Comparison of ENCODE assay signal across 13 cellular contexts in genomic region chr19:45099465-45100201, GRCh38. TPM values are rescaled to one million over a fixed set of nuclear protein-coding genes. Genes with fewer than 3 reads are reported as not detected.
A peak's percentile ranks its signal among the peaks of the same experiment; 100 is the strongest.
DNase-seq lines count a peak whose midpoint lies in the region; ATAC-seq, FAIRE-seq and TF ChIP-seq lines count a peak whose summit lies in the region.
"Had no signal": no experiment of that assay in that cellular context is flagged by ENCODE, and none has a peak within 500 bp of the region (broad histone marks: within the 10 kb centered on the region; RNA-seq: fewer than 3 reads in every experiment).

No MANE protein-coding gene starts in this region.

- no peaks in the 10 kb centered on the region for H3K27me3 ChIP-seq in HUES6 (ENCODE audit: control insufficient read depth, insufficient read depth, low read length)
- H3K27me3 ChIP-seq in K562 (ENCODE audit: control insufficient read depth in 2 of 2, insufficient read depth in 2 of 2, low read length in 2 of 2): no peaks in the 10 kb centered on the region
- H3K27me3 ChIP-seq in left ventricle myocardium inferior (ENCODE audit: low read depth): no peaks in the 10 kb centered on the region

- no peak overlapping the region for H2AFZ ChIP-seq in K562 (ENCODE audit: low read depth, low read length)

- peaks cover 12% of the 10 kb centered on the region for H3K36me3 Mint-ChIP-seq in activated T-helper 17 cell treated with anti-CD3 and anti-CD28 coated beads, Interleukin-2, amount 50 U/mL, for 72 hours (ENCODE audit: low read depth)
- H3K36me3 Mint-ChIP-seq: activated naive CD4-positive, alpha-beta T cell treated with anti-CD3 and anti-CD28 coated beads, Interleukin-2, amount 50 U/mL, for 72 hours; natural killer cell had no signal

- no peak overlapping the region for H3K27ac ChIP-seq in HUES6 (ENCODE audit: low read depth, low read length)
- no peak overlapping the region; the same call in 2 of the 3 replicates for H3K27ac ChIP-seq in K562 (ENCODE audit: extremely low read depth, low read depth, low read length)
- H3K27ac ChIP-seq in left ventricle myocardium inferior (replicated peaks): peak overlapping the region; percentile 65
- H3K27ac ChIP-seq in skin epidermis: peak overlapping the region in 11 of 21 experiments; percentile 8 to 86 (median 80)
- H3K27ac ChIP-seq: KMS-11 had no signal

- H3K4me2 ChIP-seq in K562 (ENCODE audit: insufficient read depth, low read length): no peak overlapping the region
- H3K4me2 ChIP-seq: KMS-11 had no signal

- H3K9me3 ChIP-seq in HUES6 (ENCODE audit: control insufficient read depth, insufficient read depth, low read depth, low read length) (no peaks in the 10 kb centered on the region), K562 (replicated peaks; ENCODE audit: control insufficient read depth, insufficient read depth, low read depth, low read length) (no peaks in the 10 kb centered on the region), left ventricle myocardium inferior (replicated peaks) (no peaks in the 10 kb centered on the region)

- H3K9me3 Mint-ChIP-seq in activated T-helper 17 cell treated with anti-CD3 and anti-CD28 coated beads, Interleukin-2, amount 50 U/mL, for 72 hours: no peaks in the 10 kb centered on the region
- H3K9me3 Mint-ChIP-seq: activated naive CD4-positive, alpha-beta T cell treated with anti-CD3 and anti-CD28 coated beads, Interleukin-2, amount 50 U/mL, for 72 hours; natural killer cell had no signal

- FAIRE-seq in K562 (lab: Jason Lieb, UNC): peak; percentile 6
- FAIRE-seq: frontal cortex had no signal

- POLR2A ChIA-PET in K562 (lab: Yijun Ruan, JAX): interaction anchor here (1.0 to 1.8 kb wide), 3 partner anchors 10 to 15 kb away, joined by 4 to 5 read pairs (median 5); no protein-coding TSS in a partner anchor

- H3K27ac Mint-ChIP-seq in activated T-helper 17 cell treated with anti-CD3 and anti-CD28 coated beads, Interleukin-2, amount 50 U/mL, for 72 hours: no peak overlapping the region

- WGBS in K562 (ENCODE audit: insufficient coverage, low coverage, missing lambda C conversion rate): 76% methylated on average over 21 of the region's 25 CpGs

- TF ChIP-seq POLR2A in K562 (conservative IDR thresholded peaks at IDR 0.05): no peak

- in situ Hi-C loops in K562 (cut with MboI): no loop called here

- BruUV-seq in K562 (replicated peaks; lab: Mats Ljungman, UMichigan): no TSS peak

- ATAC-seq in K562: no peak
- ATAC-seq in GM19395 (IDR thresholded peaks at IDR 0.05; ENCODE audit: unreplicated experiment): no peak
- no peak for ATAC-seq in GM19351 (IDR thresholded peaks at IDR 0.05; ENCODE audit: unreplicated experiment)
- ATAC-seq in activated T-helper 17 cell treated with anti-CD3 and anti-CD28 coated beads, Interleukin-2, amount 50 U/mL, for 72 hours (replicated peaks): no peak
- ATAC-seq: activated naive CD4-positive, alpha-beta T cell treated with anti-CD3 and anti-CD28 coated beads, Interleukin-2, amount 50 U/mL, for 72 hours; natural killer cell had no signal

- H3K4me1 ChIP-seq in HUES6 (ENCODE audit: control insufficient read depth, insufficient read depth, low read length) (peaks cover 64% of the 10 kb centered on the region), K562 (replicated peaks in 1 of 2; ENCODE audit: control insufficient read depth in 2 of 2, insufficient read depth in 2 of 2, low read length in 2 of 2) (peaks cover 39 to 67% of the 10 kb centered on the region in 2 experiments), left ventricle myocardium inferior (peaks cover 95% of the 10 kb centered on the region)

- intact Hi-C loops in K562 (cut with micrococcal nuclease) (no loop called here), left ventricle myocardium inferior (cut with micrococcal nuclease) (no loop called here)

- TF ChIP-seq RAD21 in K562 (CRISPR knock-in tag; conservative IDR thresholded peaks at IDR 0.05 in 1 of 2, IDR thresholded peaks at IDR 0.05 in 1 of 2): no peak

- CTCF ChIA-PET in K562 (lab: Yijun Ruan, JAX; ENCODE audit: low intra/inter-chr PET ratio): no interaction called here

- TF ChIP-seq EP300 in K562 (IDR thresholded peaks at IDR 0.05; ENCODE audit: low read length): no peak

- DNase-seq in K562 (ENCODE audit: extremely low read depth in 1 of 4, low spot score in 3 of 4) (no peak), left ventricle myocardium inferior (no peak), NCI-H748 (lab: John Stamatoyannopoulos, UW; ENCODE audit: unreplicated experiment) (no peak)
- DNase-seq: activated CD4-positive, alpha-beta T cell treated with anti-CD3 and anti-CD28 coated beads for 1 hour; natural killer cell had no signal

- H4K20me1 ChIP-seq in K562 (replicated peaks; ENCODE audit: control insufficient read depth, insufficient read depth, low read length): peaks cover 73% of the 10 kb centered on the region

- no peaks in the 10 kb centered on the region for H3K27me3 Mint-ChIP-seq in activated T-helper 17 cell treated with anti-CD3 and anti-CD28 coated beads, Interleukin-2, amount 50 U/mL, for 72 hours

- H3K36me3 ChIP-seq in HUES6 (ENCODE audit: control insufficient read depth, insufficient read depth, low read length): peaks cover 5% of the 10 kb centered on the region; the same call in 1 of the 2 replicates
- peaks cover 67% of the 10 kb centered on the region; the same call in 2 of the 3 replicates for H3K36me3 ChIP-seq in K562 (ENCODE audit: control insufficient read depth, insufficient read depth, low read length)
- no peaks in the 10 kb centered on the region for H3K36me3 ChIP-seq in left ventricle myocardium inferior

- peaks cover 15% of the 10 kb centered on the region for H3K9me1 ChIP-seq in K562 (ENCODE audit: control insufficient read depth, insufficient read depth, low read length)

- H3K4me3 Mint-ChIP-seq in activated T-helper 17 cell treated with anti-CD3 and anti-CD28 coated beads, Interleukin-2, amount 50 U/mL, for 72 hours: no peak overlapping the region
- H3K4me3 Mint-ChIP-seq: natural killer cell had no signal

- H3K4me1 Mint-ChIP-seq in activated T-helper 17 cell treated with anti-CD3 and anti-CD28 coated beads, Interleukin-2, amount 50 U/mL, for 72 hours: peaks cover 41% of the 10 kb centered on the region

- TF ChIP-seq CTCF in K562 (IDR thresholded peaks at IDR 0.05 in 2 of 3, conservative IDR thresholded peaks at IDR 0.05 in 1 of 3; ENCODE audit: insufficient read depth in 2 of 3, low read depth in 1 of 3, low read length in 3 of 3) (no peak), left ventricle myocardium inferior (IDR thresholded peaks at IDR 0.05; ENCODE audit: borderline replicate concordance) (no peak)

- peaks cover 97% of the 10 kb centered on the region for H3K79me2 ChIP-seq in K562 (ENCODE audit: control insufficient read depth, insufficient read depth, low read length)

- peak overlapping the region; percentile 13 for H3K9ac ChIP-seq in HUES6 (ENCODE audit: low read length)
- peak overlapping the region in 1 of 2 experiments; percentile 59; a peak in 2 of 4 replicates for H3K9ac ChIP-seq in K562 (ENCODE audit: insufficient read depth in 1 of 2, low read depth in 2 of 2, low read length in 2 of 2)
- H3K9ac ChIP-seq: KMS-11 had no signal

- H3K4me3 ChIP-seq in HUES6 (ENCODE audit: low read depth, low read length) (no peak overlapping the region), K562 (no peak overlapping the region), left ventricle myocardium inferior (no peak overlapping the region), skin epidermis (no peak overlapping the region)

RNA-seq across cellular contexts. Expression of gene PPP1R37, which starts 6.7 kb away (rescaled TPM):
- total RNA-seq in K562 (2011; cell fraction: chromatin; rRNA removed; ENCODE audit: low replicate concordance): 32.7 and 64.0 TPM in 2 replicates
- total RNA-seq in K562 (2011; cell fraction: nucleolus; rRNA removed): 49.9 and 53.4 TPM in 2 replicates
- 37.0 and 42.9 TPM in 2 replicates for total RNA-seq in K562 (2011; cell fraction: nucleoplasm; rRNA removed)
- total RNA-seq in K562 (2014; rRNA removed): 20.3 and 38.6 TPM in 2 replicates
- total RNA-seq in K562 (2014; rRNA removed; fragmentation: Illumina TruSeq; extraction: Trizol): 3.1 and 3.5 TPM in 2 replicates
- 7.9 and 8.4 TPM in 2 replicates for total RNA-seq in K562 (2015; rRNA removed; fragmentation: Illumina TruSeq; extraction: Trizol)
- total RNA-seq in K562 (2021): 16.4 and 17.6 TPM in 2 replicates
- 7.3 and 8.0 TPM in 2 replicates for polyA plus RNA-seq in K562 (2011; rRNA removed)
- polyA plus RNA-seq in K562 (2011; cell fraction: cytosol; rRNA removed): 7.1 and 13.5 TPM in 2 replicates
- polyA plus RNA-seq in K562 (2011; cell fraction: nucleus; rRNA removed): 51.3 and 83.8 TPM in 2 replicates
- polyA plus RNA-seq in K562 (2012): 18.5 and 23.4 TPM in 2 replicates
- 2.7 and 5.0 TPM in 2 replicates for polyA plus RNA-seq in K562 (2014; fragmentation: Illumina TruSeq; extraction: Trizol)
- under 1 TPM; 0.04 to 0.10 TPM for polyA plus RNA-seq in K562 (2014; fragmentation: Nextera tagmentation; extraction: Ambion mirVana)
- polyA plus RNA-seq in K562 (2014; rRNA removed): 19.9 and 22.0 TPM in 2 replicates
- polyA minus RNA-seq in K562 (2011; rRNA and poly(A)+ RNA removed): 4.4 and 5.2 TPM in 2 replicates
- polyA minus RNA-seq in K562 (2011; cell fraction: cytosol; rRNA and poly(A)+ RNA removed): 4.8 and 13.3 TPM in 2 replicates
- 14.3 and 14.8 TPM in 2 replicates for polyA minus RNA-seq in K562 (2011; cell fraction: nucleus; rRNA and poly(A)+ RNA removed)
- 15.9 TPM for total RNA-seq in left ventricle myocardium inferior
- 10 to 100 TPM; 19.8 to 27.7 TPM for total RNA-seq in activated T-helper 17 cell treated with anti-CD3 and anti-CD28 coated beads, Interleukin-2, amount 50 U/mL, for 72 hours

RNA-seq across cellular contexts. Expression of gene GEMIN7, which starts 20.6 kb away (rescaled TPM):
- 22.7 and 62.8 TPM in 2 replicates for total RNA-seq in K562 (2011; cell fraction: chromatin; rRNA removed; ENCODE audit: low replicate concordance)
- total RNA-seq in K562 (2011; cell fraction: nucleolus; rRNA removed): 37.2 and 43.2 TPM in 2 replicates
- 26.5 and 32.7 TPM in 2 replicates for total RNA-seq in K562 (2011; cell fraction: nucleoplasm; rRNA removed)
- total RNA-seq in K562 (2014; rRNA removed) (54.9 and 62.7 TPM in 2 replicates), K562 (2014; rRNA removed; fragmentation: Illumina TruSeq; extraction: Trizol) (31.3 and 33.0 TPM in 2 replicates), K562 (2015; rRNA removed; fragmentation: Illumina TruSeq; extraction: Trizol) (39.5 and 42.3 TPM in 2 replicates), K562 (2021) (60.7 and 62.6 TPM in 2 replicates), left ventricle myocardium inferior (15.9 TPM)
- polyA plus RNA-seq in K562 (2011; rRNA removed) (23.1 and 32.5 TPM in 2 replicates), K562 (2014; fragmentation: Illumina TruSeq; extraction: Trizol) (32.6 and 50.6 TPM in 2 replicates), K562 (2014; fragmentation: Nextera tagmentation; extraction: Ambion mirVana) (100 to 1,000 TPM in 1 of 2 experiments, 10 to 100 TPM in 1; 84.9 to 124 TPM), K562 (2014; rRNA removed) (49.6 and 57.5 TPM in 2 replicates)
- polyA plus RNA-seq in K562 (2011; cell fraction: cytosol; rRNA removed): 41.8 and 86.0 TPM in 2 replicates
- polyA plus RNA-seq in K562 (2011; cell fraction: nucleus; rRNA removed): 34.9 and 43.7 TPM in 2 replicates
- polyA plus RNA-seq in K562 (2012): 41.3 and 54.9 TPM in 2 replicates
- polyA minus RNA-seq in K562 (2011; rRNA and poly(A)+ RNA removed): 5.7 and 7.6 TPM in 2 replicates
- polyA minus RNA-seq in K562 (2011; cell fraction: cytosol; rRNA and poly(A)+ RNA removed): 17.8 and 23.9 TPM in 2 replicates
- 7.9 and 11.3 TPM in 2 replicates for polyA minus RNA-seq in K562 (2011; cell fraction: nucleus; rRNA and poly(A)+ RNA removed)
- total RNA-seq in activated T-helper 17 cell treated with anti-CD3 and anti-CD28 coated beads, Interleukin-2, amount 50 U/mL, for 72 hours: 10 to 100 TPM; 56.9 to 57.2 TPM

RNA-seq across cellular contexts. Expression of gene ZNF296, which starts 23.4 kb away (rescaled TPM):
- total RNA-seq in K562 (2011; cell fraction: chromatin; rRNA removed; ENCODE audit: low replicate concordance): 0.25 and 1.9 TPM in 2 replicates
- 2.4 and 3.5 TPM in 2 replicates for total RNA-seq in K562 (2011; cell fraction: nucleolus; rRNA removed)
- total RNA-seq in K562 (2011; cell fraction: nucleoplasm; rRNA removed): 0.92 and 1.3 TPM in 2 replicates
- 1.5 and 2.7 TPM in 2 replicates for total RNA-seq in K562 (2014; rRNA removed)
- 0.07 TPM in 1 of 2 replicates, not detected in the other for total RNA-seq in K562 (2014; rRNA removed; fragmentation: Illumina TruSeq; extraction: Trizol)
- total RNA-seq in K562 (2015; rRNA removed; fragmentation: Illumina TruSeq; extraction: Trizol): 0.54 and 0.72 TPM in 2 replicates
- 8.8 and 10.3 TPM in 2 replicates for total RNA-seq in K562 (2021)
- 0.13 and 0.28 TPM in 2 replicates for polyA plus RNA-seq in K562 (2011; rRNA removed)
- polyA plus RNA-seq in K562 (2011; cell fraction: cytosol; rRNA removed): 0.24 and 1.1 TPM in 2 replicates
- polyA plus RNA-seq in K562 (2011; cell fraction: nucleus; rRNA removed): 0.52 and 1.4 TPM in 2 replicates
- 3.2 and 3.6 TPM in 2 replicates for polyA plus RNA-seq in K562 (2012)
- polyA plus RNA-seq in K562 (2014; fragmentation: Illumina TruSeq; extraction: Trizol): 0.39 and 2.0 TPM in 2 replicates
- polyA plus RNA-seq in K562 (2014; fragmentation: Nextera tagmentation; extraction: Ambion mirVana): under 1 TPM in 1 of 2 experiments, not detected in 1; 0.03 TPM
- polyA plus RNA-seq in K562 (2014; rRNA removed): 2.0 and 2.4 TPM in 2 replicates
- 0.11 and 0.21 TPM in 2 replicates for polyA minus RNA-seq in K562 (2011; rRNA and poly(A)+ RNA removed)
- 2.0 and 3.5 TPM in 2 replicates for polyA minus RNA-seq in K562 (2011; cell fraction: cytosol; rRNA and poly(A)+ RNA removed)
- polyA minus RNA-seq in K562 (2011; cell fraction: nucleus; rRNA and poly(A)+ RNA removed): 0.94 and 1.00 TPM in 2 replicates
- not detected for total RNA-seq in left ventricle myocardium inferior
- total RNA-seq in activated T-helper 17 cell treated with anti-CD3 and anti-CD28 coated beads, Interleukin-2, amount 50 U/mL, for 72 hours: 10 to 100 TPM in 1 of 2 donors, 1 to 10 TPM in 1; 6.7 to 11.6 TPM

Comparison
In these comparisons a context has a peak if more than half of its experiments do, and no peak if none do; other contexts are left out.
1. H3K27ac ChIP-seq: peak in left ventricle myocardium inferior (single experiment) and skin epidermis (11 of 21); none in HUES6 (single experiment) and K562 (single experiment).